In genomic region chr12:26489908-26490307, GRCh38 we compare ENCODE assay signal across 26 cellular contexts.
"Had no signal": no experiment of that assay in that cellular context is flagged by ENCODE, and none has a peak within 500 bp of the region (broad histone marks: within the 10 kb centered on the region; RNA-seq: fewer than 3 reads in every experiment).

No MANE protein-coding gene starts in this region.

- ATAC-seq: effector memory CD8-positive, alpha-beta T cell; esophagus mucosa; gastrocnemius medialis; heart right ventricle; left cardiac atrium; left lung; left ventricle myocardium superior; lower lobe of right lung; mucosa of descending colon had no signal

- H3K27ac ChIP-seq: colonic mucosa, epithelial cell of prostate, esophagus squamous epithelium, gastrocnemius medialis, heart right ventricle, left lung, lower lobe of right lung had no signal

- H3K27me3 ChIP-seq: colonic mucosa, esophagus squamous epithelium, gastrocnemius medialis, heart right ventricle, left lung had no signal

- DNase-seq: colonic mucosa; cortex of kidney; effector CD8-positive, alpha-beta T cell; effector memory CD8-positive, alpha-beta T cell; endodermal cell; erythroblast; esophagus squamous epithelium; foreskin fibroblast; foreskin melanocyte; gastrocnemius medialis; glutamatergic neuron; head of caudate nucleus; heart right ventricle; hippocampal formation; left cardiac atrium; left ventricle myocardium superior; lower lobe of right lung; mesenchymal stem cell; mucosa of descending colon; naive B cell had no signal

- H3K4me3 ChIP-seq: colonic mucosa, esophagus squamous epithelium, gastrocnemius medialis, heart right ventricle, left lung, lower lobe of right lung, mucosa of descending colon had no signal

- FAIRE-seq: endometrium, islet of Langerhans, keratinocyte had no signal

- H3K4me1 ChIP-seq: colonic mucosa, gastrocnemius medialis, left lung, lower lobe of right lung had no signal

- H3K9me3 ChIP-seq: colonic mucosa, esophagus squamous epithelium, gastrocnemius medialis, heart right ventricle, left lung, lower lobe of right lung, mucosa of descending colon had no signal

- H3K36me3 ChIP-seq: colonic mucosa, gastrocnemius medialis had no signal
